Comparison of ENCODE assay signal across 1 cellular context in genomic region chr2:174035981-174036742, GRCh38.
TF ChIP-seq lines count a peak whose summit lies in the region.

No MANE protein-coding gene starts in this region.

TF ChIP-seq in SK-N-SH treated with all-trans-retinoic acid at 6 μM for 48 hours, 23 proteins besides CTCF, POLR2A, EP300 and RAD21 (continued from another document):
- TF ChIP-seq SNAI2 (CRISPR knock-in tag; IDR thresholded peaks at IDR 0.05): no peak
TF ChIP-seq in SK-N-SH treated with all-trans-retinoic acid at 6 μM for 48 hours: peak in this region for 0.
